33 cellular contexts compared by ENCODE assay signal in the genomic region with DNA sequence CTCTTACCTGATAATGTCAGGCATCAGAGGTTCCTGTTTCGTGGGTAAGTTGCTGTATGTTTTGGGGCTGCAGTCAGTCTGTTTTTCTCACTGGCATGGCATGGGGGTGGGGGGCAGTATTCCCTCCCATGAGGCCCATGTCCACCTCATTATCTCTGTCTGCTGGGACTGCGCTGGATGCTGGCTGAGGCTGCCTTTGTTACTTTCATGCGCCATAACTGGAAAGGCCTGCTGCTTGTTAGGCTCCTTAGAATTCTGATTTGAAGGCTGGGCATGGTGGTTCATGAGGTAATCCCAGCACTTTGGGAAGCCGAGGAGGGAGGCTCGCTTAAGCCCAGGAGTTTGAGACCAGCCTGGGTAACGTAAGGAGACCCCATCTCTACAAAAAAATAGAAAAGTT. TPM values are rescaled to one million over a fixed set of nuclear protein-coding genes. Genes with fewer than 3 reads are reported as not detected.
"Had no signal": no experiment of that assay in that cellular context is flagged by ENCODE, and none has a peak within 500 bp of the region (broad histone marks: within the 10 kb centered on the region; RNA-seq: fewer than 3 reads in every experiment).

No MANE protein-coding gene starts in this region.

- H3K27ac ChIP-seq: adrenal gland, breast epithelium, KMS-11, RWPE1, SJCRH30 had no signal

- DNase-seq: activated CD4-positive, alpha-beta T cell treated with anti-CD3 and anti-CD28 coated beads for 48 hours; activated CD4-positive, alpha-beta T cell treated with anti-CD3 and anti-CD28 coated beads, Interleukin-2, amount 50 U/mL, for 4 hours; activated CD4-positive, CD25-positive, alpha-beta regulatory T cell treated with anti-CD3 and anti-CD28 coated beads, Interleukin-2, amount 50 U/mL, for 72 hours; activated CD8-positive, alpha-beta memory T cell treated with anti-CD3 and anti-CD28 coated beads for 24 hours; activated effector memory CD4-positive, alpha-beta T cell treated with anti-CD3 and anti-CD28 coated beads, Interleukin-2, amount 50 U/mL, for 16 hours; activated naive CD4-positive, alpha-beta T cell treated with anti-CD3 and anti-CD28 coated beads for 36 hours; activated naive CD8-positive, alpha-beta T cell treated with anti-CD3 and anti-CD28 coated beads, Interleukin-2, amount 10 ng/mL, durations not matched to agents 7 days and 5 days; activated T-cell treated with anti-CD3 and anti-CD28 coated beads, Interleukin-2, amount 50 U/mL, for 4 hours; adrenal gland; MG63; MV-4-11; NCI-H1092 treated with DMSO at 0.1 percent for 48 hours; NCI-H1417 treated with DMSO at 0.1 percent for 48 hours; NCI-H1694; NCI-H2029; NCI-H2107; NCI-H2171 treated with DMSO at 0.1 percent for 48 hours; NCI-H226; NCI-H526; NCI-H82; NK-92 treated with Interleukin-12 subunit alpha and Interleukin-12 subunit beta, amount 100 ng/mL, for 24 hours; OCI-M1; Right ventricle myocardium superior; SJCRH30; T-helper 17 cell; T-helper 9 cell had no signal

- H3K27me3 ChIP-seq: adrenal gland, breast epithelium, MG63, SJCRH30 had no signal

- H3K4me1 ChIP-seq: adrenal gland, breast epithelium had no signal

- H3K36me3 ChIP-seq: adrenal gland, breast epithelium, SJCRH30 had no signal

- H3K4me3 ChIP-seq: adrenal gland, breast epithelium, MG63, SJCRH30 had no signal

- ATAC-seq: activated T-cell treated with anti-CD3 and anti-CD28 coated beads, Interleukin-2, amount 50 U/mL, for 4 hours; Panc1; T-helper 17 cell; WTC11 had no signal

- H3K9me3 ChIP-seq: adrenal gland, breast epithelium, MG63, SJCRH30 had no signal

RNA-seq across cellular contexts. Expression of a gene that starts 47.1 kb away (rescaled TPM):
- total RNA-seq: activated naive CD4-positive, alpha-beta T cell treated with anti-CD3 and anti-CD28 coated beads for 36 hours; activated naive CD8-positive, alpha-beta T cell treated with anti-CD3 and anti-CD28 coated beads, Interleukin-2, amount 10 ng/mL, durations not matched to agents 7 days and 5 days; activated T-cell treated with anti-CD3 and anti-CD28 coated beads, Interleukin-2, amount 50 U/mL, for 4 hours; adrenal gland; aorta; breast epithelium; NCI-H460; Right ventricle myocardium superior; T-helper 17 cell; WTC11 had no signal
- polyA plus RNA-seq: adrenal gland, aorta had no signal
